14 cellular contexts compared by ENCODE assay signal in genomic region chr3:105811518-105812193, GRCh38. TPM values are rescaled to one million over a fixed set of nuclear protein-coding genes. Genes with fewer than 3 reads are reported as not detected.
DNase-seq lines count a peak whose midpoint lies in the region; ATAC-seq and TF ChIP-seq lines count a peak whose summit lies in the region.
"Had no signal": no experiment of that assay in that cellular context is flagged by ENCODE, and none has a peak within 500 bp of the region (broad histone marks: within the 10 kb centered on the region; RNA-seq: fewer than 3 reads in every experiment).

No MANE protein-coding gene starts in this region.

- peaks cover 26% of the 10 kb centered on the region for H3K4me1 Mint-ChIP-seq in T-helper 17 cell

- peak overlapping the region; percentile 9 for H3K4me3 Mint-ChIP-seq in T-helper 17 cell
- H3K4me3 Mint-ChIP-seq: brain had no signal

- H3K36me3 Mint-ChIP-seq in T-helper 17 cell (ENCODE audit: low read depth) = peaks cover 4% of the 10 kb centered on the region

- no peaks in the 10 kb centered on the region for H3K9me3 ChIP-seq in T-helper 17 cell (ENCODE audit: control insufficient read depth, low read length, poor library complexity, severe bottlenecking)
- H3K9me3 ChIP-seq in neutrophil = no peaks in the 10 kb centered on the region
- H3K9me3 ChIP-seq: esophagus squamous epithelium, thoracic aorta had no signal

- no peaks in the 10 kb centered on the region for H3K27me3 ChIP-seq in neutrophil
- H3K27me3 ChIP-seq: dorsolateral prefrontal cortex, esophagus squamous epithelium had no signal

- peak overlapping the region in 1 of 2 experiments; percentile 35 for H3K4me3 ChIP-seq in neutrophil (ENCODE audit: low read depth in 1 of 2, low read length in 1 of 2)
- H3K4me3 ChIP-seq: dorsolateral prefrontal cortex, esophagus squamous epithelium, thoracic aorta had no signal

- ATAC-seq in HG02884 (IDR thresholded peaks at IDR 0.05; ENCODE audit: unreplicated experiment) (peak; percentile 46), T-helper 17 cell (no peak), HG03280 (IDR thresholded peaks at IDR 0.05; ENCODE audit: unreplicated experiment) (no peak)

- H3K27ac Mint-ChIP-seq in T-helper 17 cell = peak overlapping the region; percentile 27

- H3K27me3 Mint-ChIP-seq in T-helper 17 cell = no peaks in the 10 kb centered on the region
- H3K27me3 Mint-ChIP-seq: brain had no signal

- DNase-seq in SIG-M5 treated with dmso at 0.1 percent for 504 hours (lab: John Stamatoyannopoulos, UW; ENCODE audit: unreplicated experiment) = peak; percentile 25
- DNase-seq in SIG-M5 (lab: John Stamatoyannopoulos, UW) = no peak
- no peak for DNase-seq in T-helper 17 cell
- DNase-seq in stimulated activated CD4-positive, alpha-beta T cell treated with anti-CD3 and anti-CD28 coated beads, Interleukin-15, amount 100 ng/mL, for 24 hours = no peak
- no peak for DNase-seq in GM19240 (ENCODE audit: insufficient read length, low spot score)
- DNase-seq: dorsolateral prefrontal cortex, esophagus squamous epithelium, NCI-H1105 treated with DMSO at 0.1 percent for 48 hours had no signal

- TF ChIP-seq CTCF in neutrophil (IDR thresholded peaks at IDR 0.05) = no peak

- peaks cover 0 to 12% of the 10 kb centered on the region in 2 experiments for H3K4me1 ChIP-seq in neutrophil (ENCODE audit: control insufficient read depth in 1 of 2, insufficient read depth in 1 of 2, low read depth in 1 of 2, low read length in 1 of 2)

- H3K27ac ChIP-seq in neutrophil = peak overlapping the region; percentile 45
- H3K27ac ChIP-seq: 22Rv1, dorsolateral prefrontal cortex, esophagus squamous epithelium, thoracic aorta had no signal

- no peaks in the 10 kb centered on the region for H3K36me3 ChIP-seq in neutrophil
- H3K36me3 ChIP-seq: esophagus squamous epithelium, thoracic aorta had no signal

RNA-seq across cellular contexts. Expression of gene CBLB, which starts 57.2 kb away (rescaled TPM):
- 10 to 100 TPM; 81.3 to 91.1 TPM for total RNA-seq in T-helper 17 cell
